Comparison of ENCODE assay signal across 8 cellular contexts in the genomic region with DNA sequence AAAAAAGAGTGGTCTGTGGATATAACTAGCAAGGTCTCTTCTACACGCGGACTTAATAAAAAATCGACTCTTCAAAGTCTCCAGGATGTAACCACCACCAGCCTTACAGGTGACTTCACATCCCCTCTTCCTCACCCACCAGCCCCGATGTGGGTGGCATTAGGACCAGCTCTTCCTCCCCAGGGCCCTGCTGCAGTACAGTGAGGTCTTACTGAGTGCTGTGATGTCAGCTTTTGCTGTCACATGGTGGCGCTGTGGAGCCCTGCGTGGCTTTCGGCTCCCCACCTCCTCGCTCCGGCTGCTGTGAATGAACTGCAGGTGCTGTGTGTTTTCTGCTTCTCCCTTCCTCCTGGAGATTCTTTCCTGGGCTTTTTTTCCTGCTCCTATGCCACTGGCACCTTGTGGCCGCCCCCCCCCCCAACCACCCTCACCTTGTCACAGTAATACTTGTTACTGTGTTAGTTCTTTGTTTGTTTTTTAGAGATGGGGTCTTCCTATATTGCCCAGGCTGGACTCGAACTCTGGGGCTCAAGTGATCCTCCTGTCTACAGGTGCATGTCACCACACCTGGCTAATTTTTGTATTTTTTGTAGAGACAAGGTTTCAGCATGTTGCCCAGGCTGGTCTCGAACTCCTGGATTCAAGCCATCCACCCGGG. TPM values are rescaled to one million over a fixed set of nuclear protein-coding genes. Genes with fewer than 3 reads are reported as not detected.
DNase-seq lines count a peak whose midpoint lies in the region; ATAC-seq, FAIRE-seq and TF ChIP-seq lines count a peak whose summit lies in the region.

No MANE protein-coding gene starts in this region.

- no peaks in the 10 kb centered on the region for H3K36me3 ChIP-seq in HepG2 (replicated peaks in 1 of 2; ENCODE audit: control insufficient read depth in 1 of 2, insufficient read depth in 2 of 2, low read length in 2 of 2)

- H3K4me1 ChIP-seq in HepG2 (ENCODE audit: insufficient read depth, low read length), result no peaks in the 10 kb centered on the region

- intact Hi-C loops in HepG2 (cut with micrococcal nuclease; ENCODE audit: unreplicated experiment), result no loop called here

- no peak overlapping the region for H3K4me3 ChIP-seq in HepG2 (replicated peaks in 1 of 3; ENCODE audit: insufficient read depth in 1 of 3, low read depth in 2 of 3, low read length in 3 of 3)

- H3K9me3 ChIP-seq in HepG2 (ENCODE audit: low read length), result no peaks in the 10 kb centered on the region

- no TSS peak for BruUV-seq in HepG2 (replicated peaks; lab: Mats Ljungman, UMichigan)

- DNase-seq in G401 (ENCODE audit: low spot score), result peak; percentile 87
- peak; percentile 58 for DNase-seq in NCI-H526 treated with DMSO at 0.1 percent for 48 hours (lab: John Stamatoyannopoulos, UW)
- DNase-seq in activated CD4-positive, alpha-beta T cell treated with anti-CD3 and anti-CD28 coated beads for 48 hours, result peak; percentile 92
- peak; percentile 84 for DNase-seq in cerebellum (ENCODE audit: low spot score)
- DNase-seq in HepG2 (ENCODE audit: low spot score), result peak; percentile 74
- DNase-seq in stimulated activated CD4-positive, alpha-beta T cell treated with anti-CD3 and anti-CD28 coated beads, TNF-alpha, amount 100 ng/mL, for 24 hours (ENCODE audit: low read depth in 3 of 3), result peak; percentile 69 to 84 (median 81)

- no peak overlapping the region for H3K9ac ChIP-seq in HepG2 (ENCODE audit: insufficient read depth, low read depth, low read length)

- no peak for TF ChIP-seq POLR2A in HepG2 (IDR thresholded peaks at IDR 0.05; ENCODE audit: insufficient read depth in 1 of 2, low read depth in 2 of 2, low read length in 2 of 2)

- peaks cover 2 to 26% of the 10 kb centered on the region in 2 experiments; a peak in 4 of 5 replicates for H3K27me3 ChIP-seq in HepG2 (ENCODE audit: control insufficient read depth in 1 of 2, insufficient read depth in 2 of 2, low read length in 2 of 2)

- TF ChIP-seq EP300 in HepG2 (IDR thresholded peaks at IDR 0.05; ENCODE audit: low read depth in 2 of 2, low read length in 2 of 2) (no peak), HepG2 (CRISPR knock-in tag; IDR thresholded peaks at IDR 0.05; ENCODE audit: borderline replicate concordance) (no peak)

- H3K27ac ChIP-seq in HepG2 (ENCODE audit: extremely low read length, insufficient read depth, low read length), result no peak overlapping the region

- POLR2A ChIA-PET in HepG2 (lab: Yijun Ruan, JAX), result no interaction called here

- H3K79me2 ChIP-seq in HepG2 (ENCODE audit: insufficient read depth, low read length), result no peaks in the 10 kb centered on the region

- no peak overlapping the region for H2AFZ ChIP-seq in HepG2 (ENCODE audit: low read length)

- peak; percentile 84 for FAIRE-seq in HepG2 (lab: Jason Lieb, UNC)

- peak; percentile 89 for TF ChIP-seq CTCF in HepG2 (CRISPR knock-in tag; IDR thresholded peaks at IDR 0.05)

- 0 out of 2 replicates have a peak, but pooled peaks cover 4% of the 10 kb centered on the region for H4K20me1 ChIP-seq in HepG2 (ENCODE audit: insufficient read depth, low read length)

- CTCF ChIA-PET in HepG2 (lab: Yijun Ruan, JAX; ENCODE audit: low intra/inter-chr PET ratio, low total read pairs), result interaction anchor here (2.1 kb wide), 1 partner anchor 165 kb away, joined by 5 read pairs; no protein-coding TSS in a partner anchor

- ATAC-seq in HG03432 (IDR thresholded peaks at IDR 0.05; ENCODE audit: unreplicated experiment) (peak; percentile 52), HepG2 (peak; percentile 99), GM18870 (IDR thresholded peaks at IDR 0.05; ENCODE audit: unreplicated experiment) (no peak)

- peak; percentile 22; the same call in 1 of the 2 replicates for TF ChIP-seq RAD21 in HepG2 (CRISPR knock-in tag; IDR thresholded peaks at IDR 0.05)

- in situ Hi-C loops in G401 (cut with HindIII; ENCODE audit: low sequenced_read_pairs), result no loop called here
- in situ Hi-C loops in HepG2 (cut with HindIII; ENCODE audit: extremely low pct_ligation_motif_present, low pct_unique_long_range_greater_than_20kb), result no loop called here

- H3K4me2 ChIP-seq in HepG2 (ENCODE audit: low read depth, low read length), result no peak overlapping the region

- WGBS in HepG2 (ENCODE audit: low lambda C conversion rate), result under 1% methylated on average over 13 of the region's 13 CpGs

TF ChIP-seq in HepG2, 621 proteins besides CTCF, POLR2A, EP300 and RAD21 (continues in another document):
- TF ChIP-seq JUN (CRISPR knock-in tag; IDR thresholded peaks at IDR 0.05) (no peak), KDM1A (CRISPR knock-in tag; IDR thresholded peaks at IDR 0.05) (no peak), MIXL1 (CRISPR knock-in tag; IDR thresholded peaks at IDR 0.05) (no peak), FOXA1 (IDR thresholded peaks at IDR 0.05) (no peak), FOXA1 (CRISPR knock-in tag; IDR thresholded peaks at IDR 0.05) (0 out of 2 replicates have a peak, but pooled peaks have one; percentile 17), ZSCAN20 (CRISPR knock-in tag; IDR thresholded peaks at IDR 0.05; ENCODE audit: borderline replicate concordance) (no peak), CAMTA2 (CRISPR knock-in tag; IDR thresholded peaks at IDR 0.05; ENCODE audit: borderline replicate concordance) (no peak), SIX4 (CRISPR knock-in tag; IDR thresholded peaks at IDR 0.05) (no peak)
- TF ChIP-seq, protein P1, sequence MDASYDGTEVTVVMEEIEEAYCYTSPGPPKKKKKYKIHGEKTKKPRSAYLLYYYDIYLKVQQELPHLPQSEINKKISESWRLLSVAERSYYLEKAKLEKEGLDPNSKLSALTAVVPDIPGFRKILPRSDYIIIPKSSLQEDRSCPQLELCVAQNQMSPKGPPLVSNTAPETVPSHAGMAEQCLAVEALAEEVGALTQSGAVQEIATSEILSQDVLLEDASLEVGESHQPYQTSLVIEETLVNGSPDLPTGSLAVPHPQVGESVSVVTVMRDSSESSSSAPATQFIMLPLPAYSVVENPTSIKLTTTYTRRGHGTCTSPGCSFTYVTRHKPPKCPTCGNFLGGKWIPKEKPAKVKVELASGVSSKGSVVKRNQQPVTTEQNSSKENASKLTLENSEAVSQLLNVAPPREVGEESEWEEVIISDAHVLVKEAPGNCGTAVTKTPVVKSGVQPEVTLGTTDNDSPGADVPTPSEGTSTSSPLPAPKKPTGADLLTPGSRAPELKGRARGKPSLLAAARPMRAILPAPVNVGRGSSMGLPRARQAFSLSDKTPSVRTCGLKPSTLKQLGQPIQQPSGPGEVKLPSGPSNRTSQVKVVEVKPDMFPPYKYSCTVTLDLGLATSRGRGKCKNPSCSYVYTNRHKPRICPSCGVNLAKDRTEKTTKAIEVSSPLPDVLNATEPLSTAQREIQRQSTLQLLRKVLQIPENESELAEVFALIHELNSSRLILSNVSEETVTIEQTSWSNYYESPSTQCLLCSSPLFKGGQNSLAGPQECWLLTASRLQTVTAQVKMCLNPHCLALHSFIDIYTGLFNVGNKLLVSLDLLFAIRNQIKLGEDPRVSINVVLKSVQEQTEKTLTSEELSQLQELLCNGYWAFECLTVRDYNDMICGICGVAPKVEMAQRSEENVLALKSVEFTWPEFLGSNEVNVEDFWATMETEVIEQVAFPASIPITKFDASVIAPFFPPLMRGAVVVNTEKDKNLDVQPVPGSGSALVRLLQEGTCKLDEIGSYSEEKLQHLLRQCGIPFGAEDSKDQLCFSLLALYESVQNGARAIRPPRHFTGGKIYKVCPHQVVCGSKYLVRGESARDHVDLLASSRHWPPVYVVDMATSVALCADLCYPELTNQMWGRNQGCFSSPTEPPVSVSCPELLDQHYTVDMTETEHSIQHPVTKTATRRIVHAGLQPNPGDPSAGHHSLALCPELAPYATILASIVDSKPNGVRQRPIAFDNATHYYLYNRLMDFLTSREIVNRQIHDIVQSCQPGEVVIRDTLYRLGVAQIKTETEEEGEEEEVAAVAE (CRISPR knock-in tag; IDR thresholded peaks at IDR 0.05; ENCODE audit: borderline replicate concordance), result no peak

RNA-seq across cellular contexts. Expression of a gene that starts 15.8 kb away (rescaled TPM):
- total RNA-seq in G401 (2014; rRNA removed; shearing (Covaris generic)), result 31.0 and 40.8 TPM in 2 replicates
- 45.8 TPM for total RNA-seq in cerebellum
- 21.2 and 21.7 TPM in 2 replicates for total RNA-seq in HepG2 (2016; rRNA removed; fragmentation: Illumina TruSeq; extraction: Trizol)
- total RNA-seq in HepG2 (2016; cell fraction: cytosol; rRNA removed; fragmentation: Illumina TruSeq; extraction: Trizol; ENCODE audit: low read depth), result 6.1 and 9.4 TPM in 2 replicates
- total RNA-seq in HepG2 (2016; cell fraction: insoluble cytoplasmic fraction; rRNA removed; fragmentation: Illumina TruSeq; extraction: Trizol), result 17.2 and 20.5 TPM in 2 replicates
- 22.7 and 23.5 TPM in 2 replicates for total RNA-seq in HepG2 (2016; cell fraction: membrane; rRNA removed; fragmentation: Illumina TruSeq; extraction: Trizol)
- total RNA-seq in HepG2 (2016; cell fraction: nucleus; rRNA removed; fragmentation: Illumina TruSeq; extraction: Trizol), result 15.4 and 18.1 TPM in 2 replicates
- 38.9 and 46.6 TPM in 2 replicates for polyA plus RNA-seq in HepG2 (2011; rRNA removed)
- 29.9 and 30.8 TPM in 2 replicates for polyA plus RNA-seq in HepG2 (2011; cell fraction: cytosol; rRNA removed)
- 38.0 and 38.2 TPM in 2 replicates for polyA plus RNA-seq in HepG2 (2011; cell fraction: nucleus; rRNA removed)
- 36.7 and 38.5 TPM in 2 replicates for polyA plus RNA-seq in HepG2 (2012)
- 2.1 and 3.2 TPM in 2 replicates for polyA plus RNA-seq in HepG2 (2016; cell fraction: cytosol; fragmentation: Illumina TruSeq; extraction: Trizol; ENCODE audit: low read depth)
- polyA plus RNA-seq in HepG2 (2016; cell fraction: insoluble cytoplasmic fraction; fragmentation: Illumina TruSeq; extraction: Trizol; ENCODE audit: low read depth), result 16.9 and 24.5 TPM in 2 replicates
- polyA plus RNA-seq in HepG2 (2016; cell fraction: membrane; fragmentation: Illumina TruSeq; extraction: Trizol; ENCODE audit: low read depth), result 15.6 and 18.4 TPM in 2 replicates
- 22.7 and 25.7 TPM in 2 replicates for polyA plus RNA-seq in HepG2 (2016; cell fraction: nucleus; fragmentation: Illumina TruSeq; extraction: Trizol; ENCODE audit: insufficient read depth, low read depth)
- polyA minus RNA-seq in HepG2 (2011; rRNA and poly(A)+ RNA removed; ENCODE audit: low replicate concordance), result 31.8 and 52.5 TPM in 2 replicates
- 25.4 and 30.6 TPM in 2 replicates for polyA minus RNA-seq in HepG2 (2011; cell fraction: cytosol; rRNA and poly(A)+ RNA removed)
- polyA minus RNA-seq in HepG2 (2011; cell fraction: nucleus; rRNA and poly(A)+ RNA removed), result 18.2 and 24.7 TPM in 2 replicates
